Comparison of ENCODE assay signal across 1 cellular context in genomic region chr3:100893590-100893989, GRCh38.
TF ChIP-seq lines count a peak whose summit lies in the region.

No MANE protein-coding gene starts in this region.

TF ChIP-seq in WTC11, 78 proteins besides CTCF, POLR2A, EP300 and RAD21 (continued from another document):
- TF ChIP-seq, protein P1, sequence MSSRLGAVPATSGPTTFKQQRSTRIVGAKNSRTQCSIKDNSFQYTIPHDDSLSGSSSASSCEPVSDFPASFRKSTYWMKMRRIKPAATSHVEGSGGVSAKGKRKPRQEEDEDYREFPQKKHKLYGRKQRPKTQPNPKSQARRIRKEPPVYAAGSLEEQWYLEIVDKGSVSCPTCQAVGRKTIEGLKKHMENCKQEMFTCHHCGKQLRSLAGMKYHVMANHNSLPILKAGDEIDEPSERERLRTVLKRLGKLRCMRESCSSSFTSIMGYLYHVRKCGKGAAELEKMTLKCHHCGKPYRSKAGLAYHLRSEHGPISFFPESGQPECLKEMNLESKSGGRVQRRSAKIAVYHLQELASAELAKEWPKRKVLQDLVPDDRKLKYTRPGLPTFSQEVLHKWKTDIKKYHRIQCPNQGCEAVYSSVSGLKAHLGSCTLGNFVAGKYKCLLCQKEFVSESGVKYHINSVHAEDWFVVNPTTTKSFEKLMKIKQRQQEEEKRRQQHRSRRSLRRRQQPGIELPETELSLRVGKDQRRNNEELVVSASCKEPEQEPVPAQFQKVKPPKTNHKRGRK (CRISPR knock-in tag; IDR thresholded peaks at IDR 0.05; ENCODE audit: borderline replicate concordance): no peak
- TF ChIP-seq IRF2 (CRISPR knock-in tag; IDR thresholded peaks at IDR 0.05; ENCODE audit: borderline replicate concordance, low read depth) (no peak), ZNF219 (CRISPR knock-in tag; IDR thresholded peaks at IDR 0.05; ENCODE audit: borderline replicate concordance) (no peak), HMGA2 (CRISPR knock-in tag; IDR thresholded peaks at IDR 0.05) (no peak), ZNF423 (CRISPR knock-in tag; IDR thresholded peaks at IDR 0.05) (no peak), ZBTB21 (CRISPR knock-in tag; IDR thresholded peaks at IDR 0.05; ENCODE audit: borderline replicate concordance) (no peak)
- TF ChIP-seq, protein P2, sequence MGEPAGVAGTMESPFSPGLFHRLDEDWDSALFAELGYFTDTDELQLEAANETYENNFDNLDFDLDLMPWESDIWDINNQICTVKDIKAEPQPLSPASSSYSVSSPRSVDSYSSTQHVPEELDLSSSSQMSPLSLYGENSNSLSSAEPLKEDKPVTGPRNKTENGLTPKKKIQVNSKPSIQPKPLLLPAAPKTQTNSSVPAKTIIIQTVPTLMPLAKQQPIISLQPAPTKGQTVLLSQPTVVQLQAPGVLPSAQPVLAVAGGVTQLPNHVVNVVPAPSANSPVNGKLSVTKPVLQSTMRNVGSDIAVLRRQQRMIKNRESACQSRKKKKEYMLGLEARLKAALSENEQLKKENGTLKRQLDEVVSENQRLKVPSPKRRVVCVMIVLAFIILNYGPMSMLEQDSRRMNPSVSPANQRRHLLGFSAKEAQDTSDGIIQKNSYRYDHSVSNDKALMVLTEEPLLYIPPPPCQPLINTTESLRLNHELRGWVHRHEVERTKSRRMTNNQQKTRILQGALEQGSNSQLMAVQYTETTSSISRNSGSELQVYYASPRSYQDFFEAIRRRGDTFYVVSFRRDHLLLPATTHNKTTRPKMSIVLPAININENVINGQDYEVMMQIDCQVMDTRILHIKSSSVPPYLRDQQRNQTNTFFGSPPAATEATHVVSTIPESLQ (CRISPR knock-in tag; IDR thresholded peaks at IDR 0.05): no peak
- TF ChIP-seq, protein P3, sequence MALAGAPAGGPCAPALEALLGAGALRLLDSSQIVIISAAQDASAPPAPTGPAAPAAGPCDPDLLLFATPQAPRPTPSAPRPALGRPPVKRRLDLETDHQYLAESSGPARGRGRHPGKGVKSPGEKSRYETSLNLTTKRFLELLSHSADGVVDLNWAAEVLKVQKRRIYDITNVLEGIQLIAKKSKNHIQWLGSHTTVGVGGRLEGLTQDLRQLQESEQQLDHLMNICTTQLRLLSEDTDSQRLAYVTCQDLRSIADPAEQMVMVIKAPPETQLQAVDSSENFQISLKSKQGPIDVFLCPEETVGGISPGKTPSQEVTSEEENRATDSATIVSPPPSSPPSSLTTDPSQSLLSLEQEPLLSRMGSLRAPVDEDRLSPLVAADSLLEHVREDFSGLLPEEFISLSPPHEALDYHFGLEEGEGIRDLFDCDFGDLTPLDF (CRISPR knock-in tag; IDR thresholded peaks at IDR 0.05): no peak
TF ChIP-seq in WTC11: peak in this region for 0.
